ENCODE assay signal across 8 cellular contexts in the genomic region with DNA sequence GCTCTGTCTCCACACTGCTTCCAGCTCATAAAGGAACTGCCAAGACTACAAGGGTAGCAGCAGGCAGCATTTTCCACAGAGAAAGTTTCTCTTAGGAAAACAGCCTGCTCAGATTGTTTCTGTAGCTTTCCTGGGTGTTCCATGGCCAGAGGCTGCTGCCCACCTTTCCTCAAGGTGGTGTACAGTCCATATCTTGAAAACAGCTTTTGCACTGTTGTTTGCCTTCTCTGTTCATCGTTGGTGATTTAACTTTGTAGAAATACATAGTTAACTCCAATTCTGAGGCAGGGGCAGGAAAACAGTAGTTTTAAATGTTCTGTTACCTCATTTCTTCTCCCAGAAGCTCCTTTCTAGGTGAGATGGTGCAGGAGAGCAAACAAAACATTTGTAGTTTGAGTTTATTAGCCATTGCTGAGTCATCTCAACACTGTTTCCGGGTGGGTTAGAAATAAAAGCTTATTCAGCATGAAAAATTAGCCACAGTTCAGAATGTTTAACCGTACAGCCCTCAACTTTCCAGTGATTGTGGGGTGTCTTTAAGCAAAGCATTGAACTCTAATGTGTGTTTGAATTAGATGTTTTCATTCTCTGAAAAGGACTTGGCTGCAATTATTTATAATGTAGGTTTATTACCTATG. TPM values are rescaled to one million over a fixed set of nuclear protein-coding genes. Genes with fewer than 3 reads are reported as not detected.
DNase-seq lines count a peak whose midpoint lies in the region; ATAC-seq, FAIRE-seq and TF ChIP-seq lines count a peak whose summit lies in the region.

No MANE protein-coding gene starts in this region.

- H3K27me3 Mint-ChIP-seq in activated CD4-positive, alpha-beta memory T cell treated with anti-CD3 and anti-CD28 coated beads, Interleukin-2, amount 10 ng/mL, durations not matched to agents 7 days and 5 days: no peaks in the 10 kb centered on the region

- TF ChIP-seq EP300 in HepG2 (IDR thresholded peaks at IDR 0.05; ENCODE audit: low read depth in 2 of 2, low read length in 2 of 2) (no peak), HepG2 (CRISPR knock-in tag; IDR thresholded peaks at IDR 0.05; ENCODE audit: borderline replicate concordance) (no peak)

- intact Hi-C loops in HepG2 (cut with micrococcal nuclease; ENCODE audit: unreplicated experiment): no loop called here
- intact Hi-C loops in posterior cingulate gyrus (cut with DNase I): no loop called here

- peaks cover 59% of the 10 kb centered on the region for H3K36me3 Mint-ChIP-seq in activated CD4-positive, alpha-beta memory T cell treated with anti-CD3 and anti-CD28 coated beads, Interleukin-2, amount 10 ng/mL, durations not matched to agents 7 days and 5 days (ENCODE audit: low read depth)

- no TSS peak for BruUV-seq in HepG2 (replicated peaks; lab: Mats Ljungman, UMichigan)

- no peaks in the 10 kb centered on the region for H4K20me1 ChIP-seq in HepG2 (ENCODE audit: insufficient read depth, low read length)

- ATAC-seq in HepG2: no peak; the same call in 2 of the 3 replicates
- ATAC-seq in HG02623 (IDR thresholded peaks at IDR 0.05; ENCODE audit: unreplicated experiment): no peak
- ATAC-seq in GM18870 (IDR thresholded peaks at IDR 0.05; ENCODE audit: unreplicated experiment): no peak
- ATAC-seq in GM21786 (IDR thresholded peaks at IDR 0.05; ENCODE audit: unreplicated experiment): no peak

- no peaks in the 10 kb centered on the region for H3K9me3 Mint-ChIP-seq in activated CD4-positive, alpha-beta memory T cell treated with anti-CD3 and anti-CD28 coated beads, Interleukin-2, amount 10 ng/mL, durations not matched to agents 7 days and 5 days

- TF ChIP-seq RAD21 in HepG2 (CRISPR knock-in tag; IDR thresholded peaks at IDR 0.05): no peak

- no peaks in the 10 kb centered on the region for H3K79me2 ChIP-seq in HepG2 (ENCODE audit: insufficient read depth, low read length)

- in situ Hi-C loops in HepG2 (cut with HindIII; ENCODE audit: extremely low pct_ligation_motif_present, low pct_unique_long_range_greater_than_20kb): no loop called here

- no peaks in the 10 kb centered on the region for H3K27me3 ChIP-seq in HepG2 (ENCODE audit: control insufficient read depth in 1 of 2, insufficient read depth in 2 of 2, low read length in 2 of 2)

- TF ChIP-seq POLR2A in HepG2 (IDR thresholded peaks at IDR 0.05; ENCODE audit: insufficient read depth in 1 of 2, low read depth in 2 of 2, low read length in 2 of 2): no peak

- no peak overlapping the region for H3K9ac ChIP-seq in HepG2 (ENCODE audit: insufficient read depth, low read depth, low read length)

- DNase-seq in COLO829 (ENCODE audit: low spot score): peak; percentile 36
- DNase-seq in HT1080 (ENCODE audit: low read depth): peak; percentile 49
- no peak for DNase-seq in activated CD4-positive, alpha-beta memory T cell treated with anti-CD3 and anti-CD28 coated beads, Interleukin-2, amount 10 ng/mL, durations not matched to agents 7 days and 5 days
- DNase-seq in HepG2 (ENCODE audit: low spot score): peak; percentile 12
- no peak for DNase-seq in posterior cingulate gyrus

- H3K4me1 Mint-ChIP-seq in activated CD4-positive, alpha-beta memory T cell treated with anti-CD3 and anti-CD28 coated beads, Interleukin-2, amount 10 ng/mL, durations not matched to agents 7 days and 5 days: peaks cover 56% of the 10 kb centered on the region

- no peak overlapping the region for H3K4me3 ChIP-seq in HepG2 (replicated peaks in 1 of 3; ENCODE audit: insufficient read depth in 1 of 3, low read depth in 2 of 3, low read length in 3 of 3)

- H3K27ac Mint-ChIP-seq in activated CD4-positive, alpha-beta memory T cell treated with anti-CD3 and anti-CD28 coated beads, Interleukin-2, amount 10 ng/mL, durations not matched to agents 7 days and 5 days: peak overlapping the region; percentile 78

- H3K4me1 ChIP-seq in HepG2 (ENCODE audit: insufficient read depth, low read length): peaks cover 19% of the 10 kb centered on the region

- POLR2A ChIA-PET in activated CD4-positive, alpha-beta memory T cell treated with anti-CD3 and anti-CD28 coated beads, Interleukin-2, amount 10 ng/mL, durations not matched to agents 7 days and 5 days (lab: Charles Lee): interaction anchor here (0.8 to 5.9 kb wide), 15 partner anchors 9 to 177 kb away, joined by 3 to 61 read pairs (median 4); a partner anchor contains a TSS
- POLR2A ChIA-PET in HepG2 (lab: Yijun Ruan, JAX): interaction anchor here (0.9 to 1.7 kb wide), 3 partner anchors 41 to 135 kb away, joined by 3 to 8 read pairs (median 4); a partner anchor contains a TSS

- no peak for FAIRE-seq in HepG2 (lab: Jason Lieb, UNC)

- H3K27ac ChIP-seq in HepG2 (ENCODE audit: extremely low read length, insufficient read depth, low read length): peak overlapping the region; percentile 49

- H3K4me2 ChIP-seq in HepG2 (ENCODE audit: low read depth, low read length): no peak overlapping the region

- WGBS in HepG2 (ENCODE audit: low lambda C conversion rate): 44% methylated on average over 3 of the region's 3 CpGs

- TF ChIP-seq CTCF in HepG2 (CRISPR knock-in tag; IDR thresholded peaks at IDR 0.05): no peak

- no peak overlapping the region for H2AFZ ChIP-seq in HepG2 (ENCODE audit: low read length)

- CTCF ChIA-PET in activated CD4-positive, alpha-beta memory T cell treated with anti-CD3 and anti-CD28 coated beads, Interleukin-2, amount 10 ng/mL, durations not matched to agents 7 days and 5 days (lab: Charles Lee): interaction anchor here (0.8 to 2.8 kb wide), 15 partner anchors 10 to 357 kb away, joined by 3 to 10 read pairs (median 4); a partner anchor contains a TSS
- CTCF ChIA-PET in HepG2 (lab: Yijun Ruan, JAX; ENCODE audit: low intra/inter-chr PET ratio, low total read pairs): no interaction called here

- peaks cover 21 to 46% of the 10 kb centered on the region in 2 experiments for H3K36me3 ChIP-seq in HepG2 (replicated peaks in 1 of 2; ENCODE audit: control insufficient read depth in 1 of 2, insufficient read depth in 2 of 2, low read length in 2 of 2)

- H3K4me3 Mint-ChIP-seq in activated CD4-positive, alpha-beta memory T cell treated with anti-CD3 and anti-CD28 coated beads, Interleukin-2, amount 10 ng/mL, durations not matched to agents 7 days and 5 days: no peak overlapping the region

- H3K9me3 ChIP-seq in HepG2 (ENCODE audit: low read length): no peaks in the 10 kb centered on the region

TF ChIP-seq in HepG2, 621 proteins besides CTCF, POLR2A, EP300 and RAD21 (continues in another document):
- TF ChIP-seq SMYD3 (CRISPR knock-in tag; IDR thresholded peaks at IDR 0.05) (no peak), ZNF614 (CRISPR knock-in tag; IDR thresholded peaks at IDR 0.05; ENCODE audit: borderline replicate concordance) (no peak), GLI4 (CRISPR knock-in tag; IDR thresholded peaks at IDR 0.05; ENCODE audit: borderline replicate concordance) (no peak), SETDB1 (CRISPR knock-in tag; IDR thresholded peaks at IDR 0.05; ENCODE audit: borderline replicate concordance) (no peak), ELF3 (CRISPR knock-in tag; IDR thresholded peaks at IDR 0.05) (peak; percentile 36; the same call in 1 of the 2 replicates), ZNF773 (CRISPR knock-in tag; IDR thresholded peaks at IDR 0.05; ENCODE audit: borderline replicate concordance) (no peak)

RNA-seq across cellular contexts. Expression of a gene that starts 41.7 kb away (rescaled TPM):
- total RNA-seq in HT1080 (2014; rRNA removed; shearing (Covaris generic)): 16.7 and 17.7 TPM in 2 replicates
- polyA plus RNA-seq in HT1080 (2015; cell fraction: cytosol; rRNA removed): 12.6 and 13.9 TPM in 2 replicates
- polyA plus RNA-seq in HT1080 (2015; cell fraction: nucleus; rRNA removed): 58.8 and 64.1 TPM in 2 replicates
- 10 to 100 TPM; 52.9 to 53.2 TPM for total RNA-seq in activated CD4-positive, alpha-beta memory T cell treated with anti-CD3 and anti-CD28 coated beads, Interleukin-2, amount 10 ng/mL, durations not matched to agents 7 days and 5 days
- 14.3 and 18.5 TPM in 2 replicates for total RNA-seq in HepG2 (2016; rRNA removed; fragmentation: Illumina TruSeq; extraction: Trizol)
- 10.2 and 10.8 TPM in 2 replicates for total RNA-seq in HepG2 (2016; cell fraction: cytosol; rRNA removed; fragmentation: Illumina TruSeq; extraction: Trizol; ENCODE audit: low read depth)
- 13.5 and 16.4 TPM in 2 replicates for total RNA-seq in HepG2 (2016; cell fraction: insoluble cytoplasmic fraction; rRNA removed; fragmentation: Illumina TruSeq; extraction: Trizol)
- total RNA-seq in HepG2 (2016; cell fraction: membrane; rRNA removed; fragmentation: Illumina TruSeq; extraction: Trizol): 12.6 and 13.7 TPM in 2 replicates
- total RNA-seq in HepG2 (2016; cell fraction: nucleus; rRNA removed; fragmentation: Illumina TruSeq; extraction: Trizol): 25.8 and 30.7 TPM in 2 replicates
- 37.6 and 39.6 TPM in 2 replicates for polyA plus RNA-seq in HepG2 (2011; rRNA removed)
- polyA plus RNA-seq in HepG2 (2011; cell fraction: cytosol; rRNA removed): 16.3 and 17.3 TPM in 2 replicates
- 116 and 124 TPM in 2 replicates for polyA plus RNA-seq in HepG2 (2011; cell fraction: nucleus; rRNA removed)
- 21.3 and 25.5 TPM in 2 replicates for polyA plus RNA-seq in HepG2 (2012)
- 2.1 and 2.2 TPM in 2 replicates for polyA plus RNA-seq in HepG2 (2016; cell fraction: cytosol; fragmentation: Illumina TruSeq; extraction: Trizol; ENCODE audit: low read depth)
- polyA plus RNA-seq in HepG2 (2016; cell fraction: insoluble cytoplasmic fraction; fragmentation: Illumina TruSeq; extraction: Trizol; ENCODE audit: low read depth): 13.0 and 14.5 TPM in 2 replicates
- 3.5 and 5.2 TPM in 2 replicates for polyA plus RNA-seq in HepG2 (2016; cell fraction: membrane; fragmentation: Illumina TruSeq; extraction: Trizol; ENCODE audit: low read depth)
- polyA plus RNA-seq in HepG2 (2016; cell fraction: nucleus; fragmentation: Illumina TruSeq; extraction: Trizol; ENCODE audit: insufficient read depth, low read depth): 63.2 and 73.6 TPM in 2 replicates
- polyA minus RNA-seq in HepG2 (2011; rRNA and poly(A)+ RNA removed; ENCODE audit: low replicate concordance): 62.8 and 78.2 TPM in 2 replicates
- polyA minus RNA-seq in HepG2 (2011; cell fraction: cytosol; rRNA and poly(A)+ RNA removed): 14.9 and 16.2 TPM in 2 replicates
- polyA minus RNA-seq in HepG2 (2011; cell fraction: nucleus; rRNA and poly(A)+ RNA removed): 89.9 and 90.4 TPM in 2 replicates

Comparison
In these comparisons a context has a peak if more than half of its experiments do, and no peak if none do; other contexts are left out.
1. DNase-seq: peak in COLO829 (single experiment), HT1080 (single experiment) and HepG2 (single experiment); none in activated CD4-positive, alpha-beta memory T cell treated with anti-CD3 and anti-CD28 coated beads, Interleukin-2, amount 10 ng/mL, durations not matched to agents 7 days and 5 days (single experiment) and posterior cingulate gyrus (0 of 10).